ENCODE assay signal across 8 cellular contexts in genomic region chr14:76917759-76918175, GRCh38.
DNase-seq lines count a peak whose midpoint lies in the region; ATAC-seq, FAIRE-seq and TF ChIP-seq lines count a peak whose summit lies in the region.

No MANE protein-coding gene starts in this region.

- H3K79me2 ChIP-seq in SK-N-SH (ENCODE audit: insufficient read depth) (no peaks in the 10 kb centered on the region), keratinocyte (ENCODE audit: control insufficient read depth, insufficient read depth, low read length) (no peaks in the 10 kb centered on the region)

- no peaks in the 10 kb centered on the region for H3K9me3 ChIP-seq in SK-N-SH
- H3K9me3 ChIP-seq in keratinocyte (ENCODE audit: control insufficient read depth, low read depth, low read length), result no peaks in the 10 kb centered on the region
- H3K9me3 ChIP-seq in testis, result no peaks in the 10 kb centered on the region

- CTCF ChIA-PET in SK-N-SH (lab: Yijun Ruan, JAX), result interaction anchor here (0.6 to 19.9 kb wide), 26 partner anchors 11 to 187 kb away, joined by 3 to 484 read pairs (median 6); partner anchors contain the start of gene IRF2BPL

- H3K4me2 ChIP-seq in SK-N-SH (peak overlapping the region; percentile 90), keratinocyte (ENCODE audit: control insufficient read depth, extremely low read depth, insufficient read depth, low read depth, low read length) (peak overlapping the region; percentile 46)

- ATAC-seq in GM19023 (IDR thresholded peaks at IDR 0.05; ENCODE audit: unreplicated experiment), result no peak
- no peak for ATAC-seq in HG02678 (IDR thresholded peaks at IDR 0.05; ENCODE audit: unreplicated experiment)
- no peak for ATAC-seq in HG03175 (IDR thresholded peaks at IDR 0.05; ENCODE audit: unreplicated experiment)

- H3K27ac ChIP-seq in SK-N-SH (ENCODE audit: low read depth in 2 of 2, low read length in 1 of 2) (peak overlapping the region; percentile 100), keratinocyte (ENCODE audit: control insufficient read depth, insufficient read depth, low read length) (peak overlapping the region; percentile 86), testis (peak overlapping the region; percentile 59 to 69)

- H3K4me3 ChIP-seq in LNCaP clone FGC (ENCODE audit: low read depth, low read length), result no peak overlapping the region
- H3K4me3 ChIP-seq in SK-N-SH (ENCODE audit: low read depth in 2 of 2, low read length in 1 of 2), result peak overlapping the region in 1 of 2 experiments; percentile 32; a peak in 1 of 4 replicates
- no peak overlapping the region for H3K4me3 ChIP-seq in keratinocyte (ENCODE audit: control insufficient read depth in 2 of 3, extremely low read depth in 1 of 3, insufficient read depth in 2 of 3, low read depth in 1 of 3, low read length in 3 of 3)
- H3K4me3 ChIP-seq in testis, result no peak overlapping the region

- H3K27me3 ChIP-seq in SK-N-SH (ENCODE audit: insufficient read depth) (no peaks in the 10 kb centered on the region), keratinocyte (ENCODE audit: control insufficient read depth, extremely low read depth, insufficient read depth, low read length) (no peaks in the 10 kb centered on the region), testis (no peaks in the 10 kb centered on the region)

- H3K9ac ChIP-seq in SK-N-SH (peak overlapping the region; percentile 80), keratinocyte (ENCODE audit: control insufficient read depth, extremely low read depth, insufficient read depth, low read length) (peak overlapping the region; percentile 76)

- H4K20me1 ChIP-seq in SK-N-SH (ENCODE audit: insufficient read depth) (no peaks in the 10 kb centered on the region; the same call in 1 of the 2 replicates), keratinocyte (ENCODE audit: control insufficient read depth, extremely low read depth, insufficient read depth, low read length) (no peaks in the 10 kb centered on the region)

- WGBS in SK-N-SH (ENCODE audit: low lambda C conversion rate), result 42% methylated on average over 3 of the region's 4 CpGs
- 31 to 67% methylated on average over 3 to 4 of the region's 4 CpGs for WGBS in testis, 2 donors

- no peak for TF ChIP-seq POLR2A in testis (IDR thresholded peaks at IDR 0.05)

- no peak overlapping the region for H2AFZ ChIP-seq in SK-N-SH (ENCODE audit: low read depth)
- peak overlapping the region; percentile 25 for H2AFZ ChIP-seq in keratinocyte (ENCODE audit: control insufficient read depth, low read length)

- no peak for FAIRE-seq in keratinocyte (lab: Jason Lieb, UNC)

- intact Hi-C loops in testis (cut with DNase I; ENCODE audit: low total_unique reads), result loop anchor here (5.0 kb wide), 1 partner anchor 125 kb away; no protein-coding TSS in a partner anchor

- H3K9me2 ChIP-seq in SK-N-SH, result no peaks in the 10 kb centered on the region

- H3K9me1 ChIP-seq in keratinocyte (ENCODE audit: control insufficient read depth, extremely low read depth, insufficient read depth, low read length), result no peaks in the 10 kb centered on the region

- no peak for TF ChIP-seq RAD21 in SK-N-SH (IDR thresholded peaks at IDR 0.05; ENCODE audit: low read length)

- no peaks in the 10 kb centered on the region for H3K36me3 ChIP-seq in SK-N-SH (replicated peaks in 1 of 2; ENCODE audit: control insufficient read depth in 1 of 2, insufficient read depth in 2 of 2, low read length in 1 of 2)
- H3K36me3 ChIP-seq in keratinocyte (ENCODE audit: control insufficient read depth in 2 of 2, extremely low read depth in 1 of 2, insufficient read depth in 2 of 2, low read length in 2 of 2), result no peaks in the 10 kb centered on the region
- no peaks in the 10 kb centered on the region for H3K36me3 ChIP-seq in testis (ENCODE audit: low read depth, missing control alignments)

- POLR2A ChIA-PET in SK-N-SH (lab: Yijun Ruan, JAX), result interaction anchor here (1.1 to 4.5 kb wide), 9 partner anchors 19 to 135 kb away, joined by 3 to 41 read pairs (median 6); partner anchors contain the start of gene IRF2BPL

- TF ChIP-seq CTCF in LNCaP clone FGC (IDR thresholded peaks at IDR 0.05; ENCODE audit: control insufficient read depth, extremely low read depth, insufficient read depth) (no peak), SK-N-SH (IDR thresholded peaks at IDR 0.05) (no peak), keratinocyte (optimal IDR thresholded peaks at IDR 0.05 in 1 of 3, IDR thresholded peaks at IDR 0.05 in 1 of 3, conservative IDR thresholded peaks at IDR 0.05 in 1 of 3; ENCODE audit: extremely low read depth in 1 of 3, insufficient read depth in 2 of 3, low read length in 3 of 3) (no peak), testis (IDR thresholded peaks at IDR 0.05) (no peak)

- H3K4me1 ChIP-seq in SK-N-SH (ENCODE audit: control insufficient read depth in 1 of 2, insufficient read depth in 2 of 2, low read depth in 1 of 2, low read length in 1 of 2) (peaks cover 69% of the 10 kb centered on the region in 2 experiments), keratinocyte (ENCODE audit: control insufficient read depth, extremely low read depth, insufficient read depth, low read length) (peaks cover 55% of the 10 kb centered on the region), testis (peaks cover 56% of the 10 kb centered on the region)

- DNase-seq in LNCaP clone FGC (ENCODE audit: low read depth), result peak; percentile 66
- no peak for DNase-seq in SK-N-SH
- DNase-seq in keratinocyte (ENCODE audit: low read depth, low spot score), result no peak
- peak; percentile 55 for DNase-seq in testis
- no peak for DNase-seq in iPS-NIHi7 (ENCODE audit: extremely low spot score)

- dilution Hi-C loops in keratinocyte (cut with MboI; ENCODE audit: extremely low pct_ligation_motif_present, low sequenced_read_pairs), result no loop called here

- H3F3A ChIP-seq in SK-N-SH (replicated peaks; ENCODE audit: insufficient read depth), result peaks cover 50% of the 10 kb centered on the region

- no peak for TF ChIP-seq EP300 in SK-N-SH (IDR thresholded peaks at IDR 0.05; ENCODE audit: borderline replicate concordance in 1 of 2, low read depth in 1 of 2, low read length in 1 of 2)

TF ChIP-seq in SK-N-SH, 30 proteins besides CTCF, POLR2A, EP300 and RAD21:
- no peak for TF ChIP-seq MEF2A (IDR thresholded peaks at IDR 0.05; ENCODE audit: borderline replicate concordance, low read depth)
- 0 out of 2 replicates have a peak, but pooled peaks have one; percentile 3 for TF ChIP-seq FOXM1 (IDR thresholded peaks at IDR 0.05; ENCODE audit: low read depth)

Comparison
In these comparisons a context has a peak if more than half of its experiments do, and no peak if none do; other contexts are left out.
1. DNase-seq: peak in LNCaP clone FGC (single experiment) and testis (single experiment); none in SK-N-SH (single experiment), keratinocyte (single experiment) and iPS-NIHi7 (single experiment).
2. Peak in every context shown above with its lines, with median percentiles within 50 percentile points of each other: H3K27ac ChIP-seq.